ENCODE assay signal across 11 cellular contexts in genomic region chr4:90207887-90208454, GRCh38.
"Had no signal": no experiment of that assay in that cellular context is flagged by ENCODE, and none has a peak within 500 bp of the region (broad histone marks: within the 10 kb centered on the region; RNA-seq: fewer than 3 reads in every experiment).

No MANE protein-coding gene starts in this region.

- H3K4me1 ChIP-seq: esophagus squamous epithelium, suprapubic skin, thyroid gland had no signal

- H3K27me3 Mint-ChIP-seq: naive thymus-derived CD4-positive, alpha-beta T cell had no signal

- H3K9me3 ChIP-seq: colonic mucosa, esophagus squamous epithelium, suprapubic skin, thyroid gland had no signal

- H3K4me1 Mint-ChIP-seq: naive thymus-derived CD4-positive, alpha-beta T cell had no signal

- ATAC-seq: naive thymus-derived CD4-positive, alpha-beta T cell; stimulated activated naive CD8-positive, alpha-beta T cell treated with anti-CD3 and anti-CD28 coated beads, Interleukin-15, Interleukin-2, amounts not matched to agents 100 U/mL and 50 U/mL, for 24 hours had no signal

- H3K4me3 Mint-ChIP-seq: naive thymus-derived CD4-positive, alpha-beta T cell had no signal

- H3K27ac ChIP-seq: colonic mucosa, esophagus squamous epithelium, suprapubic skin, thyroid gland had no signal

- H3K4me3 ChIP-seq: colonic mucosa, esophagus squamous epithelium, suprapubic skin, thyroid gland had no signal

- DNase-seq: colonic mucosa; dermis blood vessel endothelial cell; esophagus squamous epithelium; foreskin fibroblast; kidney glomerular epithelial cell; naive thymus-derived CD4-positive, alpha-beta T cell; small intestine; stimulated activated CD4-positive, alpha-beta T cell treated with anti-CD3 and anti-CD28 coated beads, Interleukin-12 subunit alpha, Interleukin-12 subunit beta, amount 100 ng/mL, for 4 hours; stimulated activated naive CD8-positive, alpha-beta T cell treated with anti-CD3 and anti-CD28 coated beads, Interleukin-15, Interleukin-2, amounts not matched to agents 100 U/mL and 50 U/mL, for 24 hours; thyroid gland had no signal

- H3K36me3 ChIP-seq: colonic mucosa, esophagus squamous epithelium, suprapubic skin, thyroid gland had no signal

- H3K27me3 ChIP-seq: colonic mucosa, esophagus squamous epithelium, suprapubic skin, thyroid gland had no signal

- H3K27ac Mint-ChIP-seq: naive thymus-derived CD4-positive, alpha-beta T cell had no signal
